ENCODE assay signal across 9 cellular contexts in genomic region chrX:121030083-121030482, GRCh38. TPM values are rescaled to one million over a fixed set of nuclear protein-coding genes. Genes with fewer than 3 reads are reported as not detected.
"Had no signal": no experiment of that assay in that cellular context is flagged by ENCODE, and none has a peak within 500 bp of the region (broad histone marks: within the 10 kb centered on the region; RNA-seq: fewer than 3 reads in every experiment).

No MANE protein-coding gene starts in this region.

- FAIRE-seq: G401.6, GM12878, GM12891, GM12892, GM18507, GM19239 had no signal

- DNase-seq: GDM1, GF-D8 had no signal

- H3K4me3 ChIP-seq: GM12878 had no signal

- ATAC-seq: GM12878 had no signal

RNA-seq across cellular contexts. Expression of gene CT47A1, which starts 44.5 kb away (rescaled TPM):
- total RNA-seq: G401, GM12878 had no signal
- polyA plus RNA-seq: GM12878 had no signal

RNA-seq across cellular contexts. Expression of gene CT47A2, which starts 49.4 kb away (rescaled TPM):
- total RNA-seq: G401, GM12878 had no signal
- polyA plus RNA-seq: GM12878 had no signal

RNA-seq across cellular contexts. Expression of gene CT47A3, which starts 54.2 kb away (rescaled TPM):
- total RNA-seq: G401, GM12878 had no signal
- polyA plus RNA-seq: GM12878 had no signal

RNA-seq across cellular contexts. Expression of gene CT47A4, which starts 59.1 kb away (rescaled TPM):
- total RNA-seq: G401, GM12878 had no signal
- polyA plus RNA-seq: GM12878 had no signal
